ENCODE assay signal across 1 cellular context in the genomic region with DNA sequence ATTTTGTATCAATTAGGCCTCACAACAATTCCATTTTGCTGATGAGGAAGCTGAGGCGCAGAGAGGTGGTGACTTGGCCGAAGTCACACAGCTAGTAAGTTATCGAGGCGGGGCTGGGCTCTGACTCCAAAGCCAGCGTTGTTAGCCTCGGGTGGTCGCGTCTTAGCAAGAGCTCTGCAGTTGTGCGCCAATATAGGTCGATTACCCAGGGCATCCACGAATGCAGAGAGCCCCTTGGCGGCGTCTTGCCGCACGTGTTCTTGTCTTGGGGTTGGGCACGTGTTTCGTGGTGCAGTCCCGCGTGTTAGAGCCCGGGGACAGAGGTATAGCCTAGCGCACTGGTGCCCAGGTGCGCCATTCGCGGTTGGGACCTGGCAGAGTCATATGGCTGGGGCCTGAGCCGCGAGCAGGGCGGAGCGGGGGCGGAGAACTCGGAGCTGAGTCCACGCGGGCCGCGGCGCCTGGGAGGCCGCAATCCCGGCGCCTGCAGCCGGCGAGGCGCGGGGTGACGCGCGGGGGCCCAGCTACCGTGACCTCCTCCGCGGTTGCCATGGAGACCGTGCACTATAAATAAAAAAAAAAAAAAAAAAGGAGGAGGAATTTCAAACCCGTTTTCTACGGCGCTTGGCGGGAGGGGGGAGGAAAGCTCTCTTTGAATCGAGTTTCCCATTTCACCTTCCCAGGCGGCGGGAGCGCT.
A peak's percentile ranks its signal among the peaks of the same experiment; 100 is the strongest.
TF ChIP-seq lines count a peak whose summit lies in the region.

No MANE protein-coding gene starts in this region.

TF ChIP-seq in K562, 482 proteins besides CTCF, POLR2A, EP300 and RAD21 (continued from another document and continues in another):
- peak; percentile 79 for TF ChIP-seq TFAP4 (CRISPR knock-in tag; IDR thresholded peaks at IDR 0.05; ENCODE audit: borderline replicate concordance)
- no peak for TF ChIP-seq GTF2E2 (tag; IDR thresholded peaks at IDR 0.05)
- TF ChIP-seq POLR3A (IDR thresholded peaks at IDR 0.05; ENCODE audit: borderline replicate concordance, extremely low read depth, insufficient read depth, insufficient read length) = no peak
- no peak for TF ChIP-seq ZNF311 (CRISPR knock-in tag; IDR thresholded peaks at IDR 0.05)
- no peak for TF ChIP-seq SPI1 (IDR thresholded peaks at IDR 0.05; ENCODE audit: borderline replicate concordance, low read depth, low read length)
- 0 out of 2 replicates have a peak, but pooled peaks have one; percentile 19 for TF ChIP-seq MEF2A (IDR thresholded peaks at IDR 0.05; ENCODE audit: control insufficient read depth, low read depth, low read length)
- no peak for TF ChIP-seq TFE3 (CRISPR knock-in tag; IDR thresholded peaks at IDR 0.05)
- no peak for TF ChIP-seq KDM4B (IDR thresholded peaks at IDR 0.05; ENCODE audit: borderline replicate concordance in 2 of 2, low read depth in 1 of 2)
- TF ChIP-seq ETS2 (tag; IDR thresholded peaks at IDR 0.05; ENCODE audit: borderline replicate concordance, poor library complexity, severe bottlenecking) = no peak
- no peak for TF ChIP-seq PCBP1 (IDR thresholded peaks at IDR 0.05; ENCODE audit: low read depth, low read length, poor library complexity, severe bottlenecking)
- TF ChIP-seq, protein P1, sequence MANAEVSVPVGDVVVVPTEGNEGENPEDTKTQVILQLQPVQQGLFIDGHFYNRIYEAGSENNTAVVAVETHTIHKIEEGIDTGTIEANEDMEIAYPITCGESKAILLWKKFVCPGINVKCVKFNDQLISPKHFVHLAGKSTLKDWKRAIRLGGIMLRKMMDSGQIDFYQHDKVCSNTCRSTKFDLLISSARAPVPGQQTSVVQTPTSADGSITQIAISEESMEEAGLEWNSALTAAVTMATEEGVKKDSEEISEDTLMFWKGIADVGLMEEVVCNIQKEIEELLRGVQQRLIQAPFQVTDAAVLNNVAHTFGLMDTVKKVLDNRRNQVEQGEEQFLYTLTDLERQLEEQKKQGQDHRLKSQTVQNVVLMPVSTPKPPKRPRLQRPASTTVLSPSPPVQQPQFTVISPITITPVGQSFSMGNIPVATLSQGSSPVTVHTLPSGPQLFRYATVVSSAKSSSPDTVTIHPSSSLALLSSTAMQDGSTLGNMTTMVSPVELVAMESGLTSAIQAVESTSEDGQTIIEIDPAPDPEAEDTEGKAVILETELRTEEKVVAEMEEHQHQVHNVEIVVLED (CRISPR knock-in tag; IDR thresholded peaks at IDR 0.05) = no peak
- TF ChIP-seq ATF6 (CRISPR knock-in tag; IDR thresholded peaks at IDR 0.05) = no peak
- peak in 1 of 2 experiments; percentile 73; a peak in 2 of 4 replicates for TF ChIP-seq FOXA3 (CRISPR knock-in tag; conservative IDR thresholded peaks at IDR 0.05 in 1 of 2, IDR thresholded peaks at IDR 0.05 in 1 of 2)
- TF ChIP-seq ZNF316 (IDR thresholded peaks at IDR 0.05) = no peak
- peak; percentile 73; the same call in 1 of the 2 replicates for TF ChIP-seq CBFB (CRISPR knock-in tag; IDR thresholded peaks at IDR 0.05)
- TF ChIP-seq ZNF696 (CRISPR knock-in tag; conservative IDR thresholded peaks at IDR 0.05) = no peak
- peak; percentile 10; the same call in 1 of the 2 replicates for TF ChIP-seq STAG1 (CRISPR knock-in tag; IDR thresholded peaks at IDR 0.05; ENCODE audit: borderline replicate concordance)
- TF ChIP-seq MEIS2 (IDR thresholded peaks at IDR 0.05; ENCODE audit: partially characterized antibody) = no peak
- no peak for TF ChIP-seq PATZ1 (CRISPR knock-in tag; IDR thresholded peaks at IDR 0.05; ENCODE audit: borderline replicate concordance)
- TF ChIP-seq ARNT (IDR thresholded peaks at IDR 0.05) = peak in 1 of 2 experiments; percentile 44; a peak in 1 of 4 replicates
- no peak for TF ChIP-seq SREBF2 (CRISPR knock-in tag; IDR thresholded peaks at IDR 0.05)
- TF ChIP-seq BRD9 (IDR thresholded peaks at IDR 0.05; ENCODE audit: low read depth, partially characterized antibody) = no peak
- peak; percentile 63 for TF ChIP-seq CXXC5 (CRISPR knock-in tag; IDR thresholded peaks at IDR 0.05)
- TF ChIP-seq ZBTB26 (CRISPR knock-in tag; IDR thresholded peaks at IDR 0.05) = no peak
- TF ChIP-seq ZSCAN29 (IDR thresholded peaks at IDR 0.05) = 0 out of 2 replicates have a peak, but pooled peaks have one; percentile 30
- TF ChIP-seq, protein P2, sequence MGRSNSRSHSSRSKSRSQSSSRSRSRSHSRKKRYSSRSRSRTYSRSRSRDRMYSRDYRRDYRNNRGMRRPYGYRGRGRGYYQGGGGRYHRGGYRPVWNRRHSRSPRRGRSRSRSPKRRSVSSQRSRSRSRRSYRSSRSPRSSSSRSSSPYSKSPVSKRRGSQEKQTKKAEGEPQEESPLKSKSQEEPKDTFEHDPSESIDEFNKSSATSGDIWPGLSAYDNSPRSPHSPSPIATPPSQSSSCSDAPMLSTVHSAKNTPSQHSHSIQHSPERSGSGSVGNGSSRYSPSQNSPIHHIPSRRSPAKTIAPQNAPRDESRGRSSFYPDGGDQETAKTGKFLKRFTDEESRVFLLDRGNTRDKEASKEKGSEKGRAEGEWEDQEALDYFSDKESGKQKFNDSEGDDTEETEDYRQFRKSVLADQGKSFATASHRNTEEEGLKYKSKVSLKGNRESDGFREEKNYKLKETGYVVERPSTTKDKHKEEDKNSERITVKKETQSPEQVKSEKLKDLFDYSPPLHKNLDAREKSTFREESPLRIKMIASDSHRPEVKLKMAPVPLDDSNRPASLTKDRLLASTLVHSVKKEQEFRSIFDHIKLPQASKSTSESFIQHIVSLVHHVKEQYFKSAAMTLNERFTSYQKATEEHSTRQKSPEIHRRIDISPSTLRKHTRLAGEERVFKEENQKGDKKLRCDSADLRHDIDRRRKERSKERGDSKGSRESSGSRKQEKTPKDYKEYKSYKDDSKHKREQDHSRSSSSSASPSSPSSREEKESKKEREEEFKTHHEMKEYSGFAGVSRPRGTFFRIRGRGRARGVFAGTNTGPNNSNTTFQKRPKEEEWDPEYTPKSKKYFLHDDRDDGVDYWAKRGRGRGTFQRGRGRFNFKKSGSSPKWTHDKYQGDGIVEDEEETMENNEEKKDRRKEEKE (IDR thresholded peaks at IDR 0.05; ENCODE audit: borderline replicate concordance in 1 of 2, control insufficient read depth in 1 of 2, low read depth in 2 of 2, low read length in 1 of 2) = no peak
- no peak for TF ChIP-seq ZNF551 (CRISPR knock-in tag; IDR thresholded peaks at IDR 0.05)
- peak; percentile 46; the same call in 1 of the 2 replicates for TF ChIP-seq PHF8 (IDR thresholded peaks at IDR 0.05; ENCODE audit: borderline replicate concordance, low read length)
- TF ChIP-seq ZNF24 (IDR thresholded peaks at IDR 0.05) = no peak
- TF ChIP-seq CHD2 (IDR thresholded peaks at IDR 0.05; ENCODE audit: low read depth, low read length) = no peak
- 0 out of 2 replicates have a peak, but pooled peaks have one; percentile 27 for TF ChIP-seq ATF7 (IDR thresholded peaks at IDR 0.05)
- TF ChIP-seq ETV5 (CRISPR knock-in tag; IDR thresholded peaks at IDR 0.05; ENCODE audit: low read depth) = peak; percentile 37; the same call in 1 of the 2 replicates
- TF ChIP-seq PHB (CRISPR knock-in tag; IDR thresholded peaks at IDR 0.05) = 0 out of 2 replicates have a peak, but pooled peaks have one; percentile 58
- TF ChIP-seq E4F1 (CRISPR knock-in tag; IDR thresholded peaks at IDR 0.05; ENCODE audit: borderline replicate concordance) = no peak
- TF ChIP-seq CBX3 (IDR thresholded peaks at IDR 0.05; ENCODE audit: borderline replicate concordance in 1 of 2, low read length in 2 of 2) = peak in 1 of 2 experiments; percentile 79; a peak in 1 of 3 replicates
- TF ChIP-seq, protein P3, sequence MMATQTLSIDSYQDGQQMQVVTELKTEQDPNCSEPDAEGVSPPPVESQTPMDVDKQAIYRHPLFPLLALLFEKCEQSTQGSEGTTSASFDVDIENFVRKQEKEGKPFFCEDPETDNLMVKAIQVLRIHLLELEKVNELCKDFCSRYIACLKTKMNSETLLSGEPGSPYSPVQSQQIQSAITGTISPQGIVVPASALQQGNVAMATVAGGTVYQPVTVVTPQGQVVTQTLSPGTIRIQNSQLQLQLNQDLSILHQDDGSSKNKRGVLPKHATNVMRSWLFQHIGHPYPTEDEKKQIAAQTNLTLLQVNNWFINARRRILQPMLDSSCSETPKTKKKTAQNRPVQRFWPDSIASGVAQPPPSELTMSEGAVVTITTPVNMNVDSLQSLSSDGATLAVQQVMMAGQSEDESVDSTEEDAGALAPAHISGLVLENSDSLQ (IDR thresholded peaks at IDR 0.05) = 0 out of 2 replicates have a peak, but pooled peaks have one; percentile 19
- TF ChIP-seq CBX2 (IDR thresholded peaks at IDR 0.05; ENCODE audit: insufficient read depth, low read length, poor library complexity, severe bottlenecking) = no peak
- TF ChIP-seq ZNF165 (CRISPR knock-in tag; IDR thresholded peaks at IDR 0.05; ENCODE audit: borderline replicate concordance) = no peak
- TF ChIP-seq, protein P4, sequence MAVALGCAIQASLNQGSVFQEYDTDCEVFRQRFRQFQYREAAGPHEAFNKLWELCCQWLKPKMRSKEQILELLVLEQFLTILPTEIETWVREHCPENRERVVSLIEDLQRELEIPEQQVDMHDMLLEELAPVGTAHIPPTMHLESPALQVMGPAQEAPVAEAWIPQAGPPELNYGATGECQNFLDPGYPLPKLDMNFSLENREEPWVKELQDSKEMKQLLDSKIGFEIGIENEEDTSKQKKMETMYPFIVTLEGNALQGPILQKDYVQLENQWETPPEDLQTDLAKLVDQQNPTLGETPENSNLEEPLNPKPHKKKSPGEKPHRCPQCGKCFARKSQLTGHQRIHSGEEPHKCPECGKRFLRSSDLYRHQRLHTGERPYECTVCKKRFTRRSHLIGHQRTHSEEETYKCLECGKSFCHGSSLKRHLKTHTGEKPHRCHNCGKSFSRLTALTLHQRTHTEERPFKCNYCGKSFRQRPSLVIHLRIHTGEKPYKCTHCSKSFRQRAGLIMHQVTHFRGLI (CRISPR knock-in tag; IDR thresholded peaks at IDR 0.05) = no peak
- no peak for TF ChIP-seq FOXJ2 (tag; IDR thresholded peaks at IDR 0.05)
